ENCODE assay signal across 8 cellular contexts in genomic region chr17:77066726-77067409, GRCh38.
DNase-seq lines count a peak whose midpoint lies in the region; ATAC-seq, FAIRE-seq and TF ChIP-seq lines count a peak whose summit lies in the region.
"Not testable (repeated sequence)": the region's sequence is repeated elsewhere in the genome, so short reads cannot be mapped to it uniquely, and the experiment has no call there.

No MANE protein-coding gene starts in this region.

- in situ Hi-C loops in T47D (cut with HindIII; ENCODE audit: low pct_unique_long_range_greater_than_20kb, low sequenced_read_pairs) = not testable (repeated sequence)

- DNase-seq in ELR (ENCODE audit: low read depth) (peak; percentile 75), NOMO-1 treated with DMSO at 0.1 percent for 48 hours (lab: John Stamatoyannopoulos, UW; ENCODE audit: unreplicated experiment) (peak; percentile 43), T47D (ENCODE audit: low read depth in 1 of 2, low spot score in 1 of 2) (peak; percentile 66 to 78), left cardiac atrium (peak; percentile 53), urothelium cell line (ENCODE audit: low spot score) (peak; percentile 87)
- not testable (repeated sequence) for DNase-seq in LNCaP clone FGC (ENCODE audit: low read depth); osteocyte (ENCODE audit: extremely low spot score, unreplicated experiment)
- DNase-seq in activated CD4-positive, alpha-beta T cell treated with anti-CD3 and anti-CD28 coated beads for 4 hours = peak; percentile 40 to 45

- intact Hi-C loops in left cardiac atrium (cut with DNase I) = not testable (repeated sequence)

- not testable (repeated sequence) for H3K4me3 ChIP-seq in LNCaP clone FGC (ENCODE audit: low read depth, low read length)

- TF ChIP-seq CTCF in LNCaP clone FGC (IDR thresholded peaks at IDR 0.05; ENCODE audit: control insufficient read depth, extremely low read depth, insufficient read depth) (peak; percentile 91), osteocyte (IDR thresholded peaks at IDR 0.05) (peak; percentile 90)

- H3K4me1 Mint-ChIP-seq in osteocyte (ENCODE audit: unreplicated experiment) = not testable (repeated sequence)

- H3K4me3 Mint-ChIP-seq in osteocyte (ENCODE audit: unreplicated experiment) = not testable (repeated sequence)

- not testable (repeated sequence) for FAIRE-seq in urothelium cell line (lab: Jason Lieb, UNC)

- ATAC-seq in left cardiac atrium = peak; percentile 60 to 77

- H3K27ac Mint-ChIP-seq in osteocyte (ENCODE audit: unreplicated experiment) = not testable (repeated sequence)

- not testable (repeated sequence) for H3K36me3 Mint-ChIP-seq in osteocyte (ENCODE audit: unreplicated experiment)

- H3K9me3 Mint-ChIP-seq in osteocyte (ENCODE audit: unreplicated experiment) = not testable (repeated sequence)

- peaks cover 46% of the 10 kb centered on the region for H3K27me3 Mint-ChIP-seq in osteocyte (ENCODE audit: unreplicated experiment)
